Comparison of ENCODE assay signal across 8 cellular contexts in the genomic region with DNA sequence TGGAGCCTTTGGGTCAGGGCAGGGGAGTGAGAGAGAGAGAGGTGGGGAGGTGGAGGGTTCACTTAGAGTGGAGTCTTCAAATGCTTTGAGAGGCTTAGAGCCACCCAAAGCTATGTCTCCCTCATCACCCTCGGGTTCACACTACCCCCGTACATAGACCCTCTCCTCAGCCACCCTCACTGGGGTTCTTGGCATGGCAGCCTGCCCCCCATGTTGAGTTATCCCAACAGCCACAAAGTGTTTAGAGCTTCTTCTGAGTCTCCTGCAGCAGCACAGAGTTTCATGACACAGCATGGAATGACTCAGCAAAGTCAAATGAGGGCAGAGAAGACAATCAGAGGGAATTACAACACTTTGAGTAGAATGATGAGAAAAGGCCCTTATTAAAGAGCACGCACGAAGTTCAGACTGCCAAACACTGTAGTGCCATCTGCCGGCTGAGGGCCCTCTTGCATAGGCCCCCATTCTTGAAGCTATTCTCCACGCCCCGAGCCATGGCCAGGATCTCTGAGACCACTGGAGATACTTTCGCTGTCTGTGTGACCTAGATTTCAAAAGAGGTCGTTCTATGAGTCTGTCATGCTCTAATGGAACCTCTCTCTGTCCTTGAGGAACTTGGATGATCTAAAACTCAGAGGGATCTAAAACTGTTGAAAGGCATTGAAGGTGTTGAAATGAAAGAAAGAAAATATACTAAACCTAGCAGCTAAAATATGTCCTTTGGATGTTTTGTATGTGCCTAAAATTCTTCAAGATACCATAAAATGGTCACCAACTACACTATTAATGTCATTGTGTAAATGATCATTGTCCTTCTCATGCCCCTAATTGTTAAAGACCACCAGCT.
DNase-seq lines count a peak whose midpoint lies in the region; ATAC-seq, FAIRE-seq and TF ChIP-seq lines count a peak whose summit lies in the region.

No MANE protein-coding gene starts in this region.

- TF ChIP-seq POLR2A in GM12891 (IDR thresholded peaks at IDR 0.05; ENCODE audit: low read depth, low read length): no peak

- H3K4me1 ChIP-seq in colonic mucosa: no peaks in the 10 kb centered on the region
- peaks cover 0 to 4% (median 0%) of the 10 kb centered on the region in 4 donors for H3K4me1 ChIP-seq in liver (ENCODE audit: control insufficient read depth in 4 of 4, insufficient read depth in 4 of 4, low read length in 3 of 4)

- ATAC-seq in HG03045 (IDR thresholded peaks at IDR 0.05; ENCODE audit: unreplicated experiment): peak; percentile 67
- no peak for ATAC-seq in HG03571 (IDR thresholded peaks at IDR 0.05; ENCODE audit: unreplicated experiment)

- H3K36me3 ChIP-seq in colonic mucosa (no peaks in the 10 kb centered on the region), liver (ENCODE audit: control insufficient read depth in 4 of 4, insufficient read depth in 3 of 4, low read depth in 1 of 4, low read length in 3 of 4) (no peaks in the 10 kb centered on the region)

- H3K9ac ChIP-seq in colonic mucosa (ENCODE audit: low read depth in 2 of 2, low read length in 2 of 2) (no peak overlapping the region), liver (ENCODE audit: low read depth in 1 of 2, low read length in 2 of 2) (no peak overlapping the region)

- no peak for FAIRE-seq in GM12891 (lab: Jason Lieb, UNC)

- H3K27ac ChIP-seq in colonic mucosa: no peak overlapping the region
- no peak overlapping the region for H3K27ac ChIP-seq in liver (ENCODE audit: low read depth in 1 of 2, low read length in 2 of 2)

- intact Hi-C loops in colonic mucosa (cut with DNase I): loop anchor here (5.0 kb wide), 1 partner anchor 633 kb away; no protein-coding TSS in a partner anchor

- WGBS in liver: 33% methylated on average over 9 of the region's 9 CpGs

- H3K27me3 ChIP-seq in colonic mucosa (no peaks in the 10 kb centered on the region), liver (ENCODE audit: control insufficient read depth in 4 of 4, insufficient read depth in 4 of 4, low read length in 3 of 4) (no peaks in the 10 kb centered on the region)

- peak; percentile 93 to 95 for TF ChIP-seq RAD21 in liver (IDR thresholded peaks at IDR 0.05)

- H3K4me3 ChIP-seq in colonic mucosa: no peak overlapping the region
- no peak overlapping the region for H3K4me3 ChIP-seq in liver (ENCODE audit: low read depth in 1 of 3, low read length in 3 of 3)

- DNase-seq in GM12891 (ENCODE audit: insufficient read length, low spot score): peak; percentile 16
- peak; percentile 73 for DNase-seq in NCI-H2196 treated with DMSO at 0.1 percent for 48 hours (lab: John Stamatoyannopoulos, UW; ENCODE audit: unreplicated experiment)
- DNase-seq in activated CD4-positive, alpha-beta T cell treated with anti-CD3 and anti-CD28 coated beads for 1 hour: peak; percentile 24
- DNase-seq in colonic mucosa: peak; percentile 65
- DNase-seq in stimulated activated CD4-positive, alpha-beta T cell treated with anti-CD3 and anti-CD28 coated beads, Interleukin-4, amount 100 ng/mL, for 48 hours (ENCODE audit: low read depth in 2 of 2): peak; percentile 29 to 40

- H3K9me3 ChIP-seq in colonic mucosa: no peaks in the 10 kb centered on the region
- H3K9me3 ChIP-seq in liver (ENCODE audit: control insufficient read depth in 4 of 4, low read length in 3 of 4): no peaks in the 10 kb centered on the region

- TF ChIP-seq CTCF in colonic mucosa (IDR thresholded peaks at IDR 0.05) (peak; percentile 76), liver (IDR thresholded peaks at IDR 0.05; ENCODE audit: low read depth, low read length, missing input control) (peak; percentile 82)

TF ChIP-seq in GM12891, 5 proteins besides CTCF, POLR2A, EP300 and RAD21:
- TF ChIP-seq POLR2AphosphoS5 (IDR thresholded peaks at IDR 0.05; ENCODE audit: low read depth, low read length) (no peak), POU2F2 (IDR thresholded peaks at IDR 0.05; ENCODE audit: low read depth, low read length) (no peak), SPI1 (IDR thresholded peaks at IDR 0.05; ENCODE audit: low read depth, low read length) (no peak), PAX5 (IDR thresholded peaks at IDR 0.05; ENCODE audit: insufficient read depth, low read length, severe bottlenecking) (no peak), TAF1 (IDR thresholded peaks at IDR 0.05; ENCODE audit: low read depth, low read length) (no peak)

TF ChIP-seq in liver, 16 proteins besides CTCF, POLR2A, EP300 and RAD21:
- no peak for TF ChIP-seq YY1 (IDR thresholded peaks at IDR 0.05)
- TF ChIP-seq RXRA (IDR thresholded peaks at IDR 0.05): peak; percentile 75 to 89
- TF ChIP-seq FOXA1 (IDR thresholded peaks at IDR 0.05): no peak
- TF ChIP-seq HNF4G (IDR thresholded peaks at IDR 0.05): no peak
- TF ChIP-seq NR2F2 (IDR thresholded peaks at IDR 0.05): peak; percentile 26
- TF ChIP-seq, protein P1, sequence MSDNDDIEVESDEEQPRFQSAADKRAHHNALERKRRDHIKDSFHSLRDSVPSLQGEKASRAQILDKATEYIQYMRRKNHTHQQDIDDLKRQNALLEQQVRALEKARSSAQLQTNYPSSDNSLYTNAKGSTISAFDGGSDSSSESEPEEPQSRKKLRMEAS (IDR thresholded peaks at IDR 0.05): no peak
- TF ChIP-seq, protein P2, sequence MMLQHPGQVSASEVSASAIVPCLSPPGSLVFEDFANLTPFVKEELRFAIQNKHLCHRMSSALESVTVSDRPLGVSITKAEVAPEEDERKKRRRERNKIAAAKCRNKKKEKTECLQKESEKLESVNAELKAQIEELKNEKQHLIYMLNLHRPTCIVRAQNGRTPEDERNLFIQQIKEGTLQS (IDR thresholded peaks at IDR 0.05): peak; percentile 33
- TF ChIP-seq JUND (IDR thresholded peaks at IDR 0.05): peak in 1 of 2 donors; percentile 35
- no peak for TF ChIP-seq EGR1 (IDR thresholded peaks at IDR 0.05; ENCODE audit: low read depth in 2 of 2)
- TF ChIP-seq TAF1 (conservative IDR thresholded peaks at IDR 0.05): no peak

Comparison
In these comparisons a context has a peak if more than half of its experiments do, and no peak if none do; other contexts are left out.
1. DNase-seq: peak in every context shown above with its lines; median percentile 73 in NCI-H2196 treated with DMSO at 0.1 percent for 48 hours; 65 in colonic mucosa; 34 in stimulated activated CD4-positive, alpha-beta T cell treated with anti-CD3 and anti-CD28 coated beads, Interleukin-4, amount 100 ng/mL, for 48 hours; 24 in activated CD4-positive, alpha-beta T cell treated with anti-CD3 and anti-CD28 coated beads for 1 hour; 16 in GM12891.